9 cellular contexts compared by ENCODE assay signal in genomic region chr6:149925253-149925973, GRCh38. TPM values are rescaled to one million over a fixed set of nuclear protein-coding genes. Genes with fewer than 3 reads are reported as not detected.
DNase-seq lines count a peak whose midpoint lies in the region; ATAC-seq and TF ChIP-seq lines count a peak whose summit lies in the region.
"Had no signal": no experiment of that assay in that cellular context is flagged by ENCODE, and none has a peak within 500 bp of the region (broad histone marks: within the 10 kb centered on the region; RNA-seq: fewer than 3 reads in every experiment).

No MANE protein-coding gene starts in this region.

- TF ChIP-seq POLR2A in body of pancreas (IDR thresholded peaks at IDR 0.05): no peak

- H3K27me3 Mint-ChIP-seq in immature natural killer cell (ENCODE audit: low read depth in 3 of 3): peaks cover 22 to 59% (median 39%) of the 10 kb centered on the region in 3 donors

- intact Hi-C loops in body of pancreas (cut with DNase I): loop anchor here (10.0 kb wide), 1 partner anchor 201 kb away; no protein-coding TSS in a partner anchor
- intact Hi-C loops in left lung (cut with DNase I): loop anchor here (5.0 to 10.0 kb wide), 2 partner anchors 88 to 91 kb away; no protein-coding TSS in a partner anchor
- intact Hi-C loops in tibial artery (cut with DNase I; ENCODE audit: low total_unique reads): loop anchor here (2.0 to 10.0 kb wide), 2 partner anchors 91 to 211 kb away; partner anchors contain the start of gene LATS1

- peaks cover 0 to 2% (median 0%) of the 10 kb centered on the region in 6 donors for H3K9me3 Mint-ChIP-seq in immature natural killer cell

- H3K9me3 ChIP-seq in body of pancreas (no peaks in the 10 kb centered on the region), left lung (no peaks in the 10 kb centered on the region), tibial artery (no peaks in the 10 kb centered on the region)

- no peaks in the 10 kb centered on the region for H3K27me3 ChIP-seq in body of pancreas
- H3K27me3 ChIP-seq in left lung: peaks cover 11 to 83% of the 10 kb centered on the region in 2 donors
- peaks cover 0 to 21% of the 10 kb centered on the region in 2 donors for H3K27me3 ChIP-seq in tibial artery

- H3K27ac Mint-ChIP-seq in immature natural killer cell: no peak overlapping the region

- H3K4me3 Mint-ChIP-seq in immature natural killer cell: no peak overlapping the region

- H3K27ac ChIP-seq in body of pancreas: peak overlapping the region in 1 of 4 donors; percentile 12
- H3K27ac ChIP-seq in left lung: peak overlapping the region; percentile 53 to 61
- peak overlapping the region; percentile 58 to 63 for H3K27ac ChIP-seq in tibial artery

- ATAC-seq in body of pancreas: peak; percentile 5
- peak; percentile 17 for ATAC-seq in left lung

- H3K4me3 ChIP-seq in body of pancreas (peak overlapping the region; percentile 16 to 24), left lung (peak overlapping the region; percentile 41 to 52), tibial artery (peak overlapping the region; percentile 54 to 64)

- H3K4me1 Mint-ChIP-seq in immature natural killer cell: peaks cover 16 to 17% of the 10 kb centered on the region in 2 donors

- TF ChIP-seq CTCF in body of pancreas (IDR thresholded peaks at IDR 0.05) (no peak), left lung (IDR thresholded peaks at IDR 0.05) (no peak), tibial artery (IDR thresholded peaks at IDR 0.05) (no peak)

- H3K36me3 Mint-ChIP-seq in immature natural killer cell: no peaks in the 10 kb centered on the region

- H3K36me3 ChIP-seq in body of pancreas (replicated peaks in 1 of 2; ENCODE audit: insufficient read depth in 1 of 2, low read depth in 2 of 2): no peaks in the 10 kb centered on the region
- H3K36me3 ChIP-seq in left lung: no peaks in the 10 kb centered on the region
- no peaks in the 10 kb centered on the region for H3K36me3 ChIP-seq in tibial artery

- 12 to 38% methylated on average over 5 to 34 of the region's 34 CpGs for WGBS in body of pancreas, 2 donors

- DNase-seq in activated CD8-positive, alpha-beta memory T cell treated with anti-CD3 and anti-CD28 coated beads for 24 hours: peak; percentile 61
- DNase-seq in activated CD8-positive, alpha-beta memory T cell treated with anti-CD3 and anti-CD28 coated beads, Interleukin-2, amount 50 U/mL, for 4 hours: no peak
- peak in 2 of 4 donors; percentile 29 for DNase-seq in body of pancreas
- DNase-seq in left lung: no peak
- no peak for DNase-seq in tibial artery
- no peak for DNase-seq in T1000 (lab: John Stamatoyannopoulos, UW)
- no peak for DNase-seq in stimulated activated CD4-positive, alpha-beta T cell treated with anti-CD3 and anti-CD28 coated beads, Interleukin-2, amount 100 ng/mL, for 48 hours
- DNase-seq in immature natural killer cell: no peak

- peaks cover 27% of the 10 kb centered on the region for H3K4me1 ChIP-seq in body of pancreas
- peaks cover 0 to 29% of the 10 kb centered on the region in 2 donors for H3K4me1 ChIP-seq in left lung
- peaks cover 0 to 27% (median 19%) of the 10 kb centered on the region in 4 donors for H3K4me1 ChIP-seq in tibial artery

RNA-seq across cellular contexts. Expression of gene RAET1G, which starts 2.5 kb away (rescaled TPM):
- total RNA-seq in body of pancreas (not detected), left lung (under 1 TPM; 0.76 to 0.93 TPM)
- polyA plus RNA-seq in immature natural killer cell: not detected
- total RNA-seq: T-helper 1 cell treated with Interleukin-12 subunit alpha and Interleukin-12 subunit beta and Interleukin-4 antibody, amounts not matched to agents 30 ng/mL and 1 ng/mL, for 36 hours had no signal

RNA-seq across cellular contexts. Expression of gene ULBP2, which starts 16.4 kb away (rescaled TPM):
- total RNA-seq in body of pancreas: under 1 TPM in 1 of 2 donors, not detected in 1; 0.26 TPM
- 1 to 10 TPM; 2.2 to 3.3 TPM for total RNA-seq in left lung
- under 1 TPM in 2 of 3 donors, not detected in 1; 0.83 to 0.88 TPM for polyA plus RNA-seq in immature natural killer cell

RNA-seq across cellular contexts. Expression of gene RAET1E, which starts 27.5 kb away (rescaled TPM):
- not detected for total RNA-seq in body of pancreas
- under 1 TPM; 0.35 to 0.50 TPM for total RNA-seq in left lung
- polyA plus RNA-seq in immature natural killer cell: not detected
- total RNA-seq: T-helper 1 cell treated with Interleukin-12 subunit alpha and Interleukin-12 subunit beta and Interleukin-4 antibody, amounts not matched to agents 30 ng/mL and 1 ng/mL, for 36 hours had no signal

RNA-seq across cellular contexts. Expression of gene ULBP1, which starts 38.3 kb away (rescaled TPM):
- not detected for total RNA-seq in body of pancreas
- total RNA-seq in left lung: 1 to 10 TPM; 1.1 to 2.1 TPM
- not detected for polyA plus RNA-seq in immature natural killer cell
